1 cellular context compared by ENCODE assay signal in the genomic region with DNA sequence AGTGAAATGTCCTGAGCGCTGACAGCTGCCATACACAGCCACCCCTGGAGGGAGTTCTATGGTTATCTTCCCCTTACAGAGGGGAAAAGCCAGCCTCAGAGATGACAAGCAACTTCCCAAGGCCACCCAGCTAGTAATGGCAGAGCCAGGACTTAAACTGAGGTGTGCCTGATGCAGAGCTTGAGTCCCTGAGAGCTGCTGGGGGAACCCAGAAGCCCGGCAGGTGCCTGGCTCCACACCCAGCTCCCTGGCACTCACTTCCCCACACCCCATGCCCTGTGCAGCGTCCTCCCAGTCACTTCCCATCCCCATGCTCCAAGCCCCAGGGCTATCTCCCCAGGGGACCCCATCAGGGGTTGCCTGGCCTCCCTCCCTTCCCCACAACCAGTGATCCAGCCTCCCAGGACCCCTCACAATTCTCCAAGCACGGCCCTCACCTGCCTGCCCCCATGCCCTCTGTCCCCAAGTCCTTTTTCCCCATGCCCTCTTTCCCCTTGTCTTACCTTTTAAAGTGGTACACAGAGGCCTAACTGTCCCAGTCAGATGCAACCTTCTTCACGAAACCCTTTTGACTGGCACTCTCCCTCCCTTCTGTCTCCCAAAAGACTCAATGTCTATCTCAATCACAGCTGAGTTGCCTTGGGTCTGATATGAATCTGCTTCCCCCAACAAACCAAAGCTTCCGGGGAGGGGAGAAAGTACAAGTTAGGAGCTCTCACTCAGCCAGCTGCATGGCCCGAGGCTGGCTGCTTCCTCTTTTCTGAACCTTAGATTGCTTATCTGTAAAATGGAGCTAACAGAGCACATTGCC.
TF ChIP-seq lines count a peak whose summit lies in the region.

No MANE protein-coding gene starts in this region.

TF ChIP-seq in GM12878, 131 proteins besides CTCF, POLR2A, EP300 and RAD21:
- TF ChIP-seq RCOR1 (conservative IDR thresholded peaks at IDR 0.05; ENCODE audit: low read depth, low read length) (peak; percentile 92), POLR2AphosphoS5 (IDR thresholded peaks at IDR 0.05; ENCODE audit: low read length) (peak; percentile 60; the same call in 1 of the 2 replicates), TAF1 (IDR thresholded peaks at IDR 0.05; ENCODE audit: borderline replicate concordance, low read depth, low read length) (peak; percentile 26; the same call in 1 of the 2 replicates), SMC3 (IDR thresholded peaks at IDR 0.05; ENCODE audit: borderline replicate concordance, low read length) (0 out of 2 replicates have a peak, but pooled peaks have one; percentile 6), TCF7 (IDR thresholded peaks at IDR 0.05; ENCODE audit: borderline replicate concordance) (no peak), IRF4 (IDR thresholded peaks at IDR 0.05; ENCODE audit: low read depth, low read length) (0 out of 2 replicates have a peak, but pooled peaks have one; percentile 11), HDGF (IDR thresholded peaks at IDR 0.05) (peak; percentile 92), SMARCA5 (IDR thresholded peaks at IDR 0.05) (0 out of 2 replicates have a peak, but pooled peaks have one; percentile 96), SPI1 (IDR thresholded peaks at IDR 0.05; ENCODE audit: borderline replicate concordance, insufficient read depth, low read depth, low read length) (peak; percentile 90), MEF2B (IDR thresholded peaks at IDR 0.05; ENCODE audit: partially characterized antibody, poor library complexity, severe bottlenecking) (no peak), SMAD1 (IDR thresholded peaks at IDR 0.05; ENCODE audit: low read depth, partially characterized antibody) (peak; percentile 21), MLLT1 (IDR thresholded peaks at IDR 0.05) (0 out of 2 replicates have a peak, but pooled peaks have one; percentile 46), BHLHE40 (IDR thresholded peaks at IDR 0.05; ENCODE audit: borderline replicate concordance in 1 of 2, low read depth in 2 of 2, low read length in 1 of 2) (no peak), BCL11A (IDR thresholded peaks at IDR 0.05; ENCODE audit: low read depth, low read length) (0 out of 2 replicates have a peak, but pooled peaks have one; percentile 11), IKZF1 (conservative IDR thresholded peaks at IDR 0.05) (peak; percentile 4; the same call in 1 of the 2 replicates), ELK1 (IDR thresholded peaks at IDR 0.05; ENCODE audit: low read depth, low read length) (0 out of 2 replicates have a peak, but pooled peaks have one; percentile 44), NBN (IDR thresholded peaks at IDR 0.05) (peak; percentile 56; the same call in 1 of the 2 replicates), YY1 (IDR thresholded peaks at IDR 0.05; ENCODE audit: low read depth, low read length) (0 out of 2 replicates have a peak, but pooled peaks have one; percentile 19), JUNB (IDR thresholded peaks at IDR 0.05) (peak; percentile 21; the same call in 1 of the 2 replicates), CHD2 (IDR thresholded peaks at IDR 0.05; ENCODE audit: borderline replicate concordance, low read depth, low read length) (0 out of 2 replicates have a peak, but pooled peaks have one; percentile 40), MXI1 (IDR thresholded peaks at IDR 0.05; ENCODE audit: low read depth, low read length) (no peak), POU2F2 (IDR thresholded peaks at IDR 0.05; ENCODE audit: borderline replicate concordance, low read depth, low read length) (no peak), TCF12 (IDR thresholded peaks at IDR 0.05; ENCODE audit: low read depth, low read length) (peak; percentile 77; the same call in 1 of the 2 replicates)
- TF ChIP-seq, protein P1, sequence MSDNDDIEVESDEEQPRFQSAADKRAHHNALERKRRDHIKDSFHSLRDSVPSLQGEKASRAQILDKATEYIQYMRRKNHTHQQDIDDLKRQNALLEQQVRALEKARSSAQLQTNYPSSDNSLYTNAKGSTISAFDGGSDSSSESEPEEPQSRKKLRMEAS (IDR thresholded peaks at IDR 0.05; ENCODE audit: low read depth, low read length), result 0 out of 2 replicates have a peak, but pooled peaks have one; percentile 18
- TF ChIP-seq, protein P2, sequence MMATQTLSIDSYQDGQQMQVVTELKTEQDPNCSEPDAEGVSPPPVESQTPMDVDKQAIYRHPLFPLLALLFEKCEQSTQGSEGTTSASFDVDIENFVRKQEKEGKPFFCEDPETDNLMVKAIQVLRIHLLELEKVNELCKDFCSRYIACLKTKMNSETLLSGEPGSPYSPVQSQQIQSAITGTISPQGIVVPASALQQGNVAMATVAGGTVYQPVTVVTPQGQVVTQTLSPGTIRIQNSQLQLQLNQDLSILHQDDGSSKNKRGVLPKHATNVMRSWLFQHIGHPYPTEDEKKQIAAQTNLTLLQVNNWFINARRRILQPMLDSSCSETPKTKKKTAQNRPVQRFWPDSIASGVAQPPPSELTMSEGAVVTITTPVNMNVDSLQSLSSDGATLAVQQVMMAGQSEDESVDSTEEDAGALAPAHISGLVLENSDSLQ (IDR thresholded peaks at IDR 0.05), result peak; percentile 81
- TF ChIP-seq, protein P3, sequence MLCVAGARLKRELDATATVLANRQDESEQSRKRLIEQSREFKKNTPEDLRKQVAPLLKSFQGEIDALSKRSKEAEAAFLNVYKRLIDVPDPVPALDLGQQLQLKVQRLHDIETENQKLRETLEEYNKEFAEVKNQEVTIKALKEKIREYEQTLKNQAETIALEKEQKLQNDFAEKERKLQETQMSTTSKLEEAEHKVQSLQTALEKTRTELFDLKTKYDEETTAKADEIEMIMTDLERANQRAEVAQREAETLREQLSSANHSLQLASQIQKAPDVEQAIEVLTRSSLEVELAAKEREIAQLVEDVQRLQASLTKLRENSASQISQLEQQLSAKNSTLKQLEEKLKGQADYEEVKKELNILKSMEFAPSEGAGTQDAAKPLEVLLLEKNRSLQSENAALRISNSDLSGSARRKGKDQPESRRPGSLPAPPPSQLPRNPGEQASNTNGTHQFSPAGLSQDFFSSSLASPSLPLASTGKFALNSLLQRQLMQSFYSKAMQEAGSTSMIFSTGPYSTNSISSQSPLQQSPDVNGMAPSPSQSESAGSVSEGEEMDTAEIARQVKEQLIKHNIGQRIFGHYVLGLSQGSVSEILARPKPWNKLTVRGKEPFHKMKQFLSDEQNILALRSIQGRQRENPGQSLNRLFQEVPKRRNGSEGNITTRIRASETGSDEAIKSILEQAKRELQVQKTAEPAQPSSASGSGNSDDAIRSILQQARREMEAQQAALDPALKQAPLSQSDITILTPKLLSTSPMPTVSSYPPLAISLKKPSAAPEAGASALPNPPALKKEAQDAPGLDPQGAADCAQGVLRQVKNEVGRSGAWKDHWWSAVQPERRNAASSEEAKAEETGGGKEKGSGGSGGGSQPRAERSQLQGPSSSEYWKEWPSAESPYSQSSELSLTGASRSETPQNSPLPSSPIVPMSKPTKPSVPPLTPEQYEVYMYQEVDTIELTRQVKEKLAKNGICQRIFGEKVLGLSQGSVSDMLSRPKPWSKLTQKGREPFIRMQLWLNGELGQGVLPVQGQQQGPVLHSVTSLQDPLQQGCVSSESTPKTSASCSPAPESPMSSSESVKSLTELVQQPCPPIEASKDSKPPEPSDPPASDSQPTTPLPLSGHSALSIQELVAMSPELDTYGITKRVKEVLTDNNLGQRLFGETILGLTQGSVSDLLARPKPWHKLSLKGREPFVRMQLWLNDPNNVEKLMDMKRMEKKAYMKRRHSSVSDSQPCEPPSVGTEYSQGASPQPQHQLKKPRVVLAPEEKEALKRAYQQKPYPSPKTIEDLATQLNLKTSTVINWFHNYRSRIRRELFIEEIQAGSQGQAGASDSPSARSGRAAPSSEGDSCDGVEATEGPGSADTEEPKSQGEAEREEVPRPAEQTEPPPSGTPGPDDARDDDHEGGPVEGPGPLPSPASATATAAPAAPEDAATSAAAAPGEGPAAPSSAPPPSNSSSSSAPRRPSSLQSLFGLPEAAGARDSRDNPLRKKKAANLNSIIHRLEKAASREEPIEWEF (IDR thresholded peaks at IDR 0.05; ENCODE audit: insufficient replicate concordance, low read depth, low read length), result no peak
